ENCODE assay signal across 8 cellular contexts in the genomic region with DNA sequence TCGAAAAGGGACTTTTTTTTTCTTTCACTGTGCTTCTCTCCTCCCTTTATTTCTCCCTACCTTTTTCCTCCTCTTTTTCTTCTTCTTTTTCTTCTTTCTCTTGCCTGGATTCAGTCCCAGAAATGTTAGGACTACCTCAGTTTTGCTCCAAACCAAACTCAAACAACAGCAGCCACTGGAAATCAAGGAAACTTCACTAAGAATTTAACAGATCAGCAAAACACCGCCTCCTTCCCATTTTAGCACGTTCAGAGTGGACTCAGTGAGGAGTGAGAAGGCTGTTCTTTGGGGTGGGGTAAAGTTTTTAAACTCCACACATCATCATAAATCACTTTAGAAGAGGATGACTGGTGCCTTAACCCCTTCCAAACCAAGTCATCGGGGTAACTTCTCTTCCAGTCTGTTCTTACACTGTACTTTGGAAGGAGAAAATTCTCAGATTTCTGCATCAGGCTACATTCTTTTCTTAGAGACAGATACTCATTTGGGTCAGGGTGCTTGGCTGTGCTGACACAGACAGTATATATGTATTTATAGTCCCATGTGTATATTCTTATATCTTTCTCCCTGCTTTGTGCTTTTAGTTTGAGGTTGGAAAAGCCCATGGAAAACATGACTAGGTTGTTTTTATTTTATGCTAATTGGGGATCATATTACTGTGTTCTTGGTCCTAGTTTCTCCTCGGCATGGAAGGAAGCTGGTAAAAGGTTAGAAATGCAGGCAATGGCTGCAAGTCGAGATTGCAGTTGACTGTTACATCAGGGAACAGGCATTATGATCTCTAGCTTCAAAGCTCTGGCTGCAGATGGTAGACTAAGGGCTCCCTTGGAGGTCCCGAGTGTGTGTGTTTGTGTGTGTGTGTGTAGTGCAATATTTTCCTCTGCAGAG. TPM values are rescaled to one million over a fixed set of nuclear protein-coding genes. Genes with fewer than 3 reads are reported as not detected.
DNase-seq lines count a peak whose midpoint lies in the region; ATAC-seq, FAIRE-seq and TF ChIP-seq lines count a peak whose summit lies in the region.

Gene CCDC80 (minus strand): TSS at position 280 of the 888 bp plus-strand sequence. CDS start 1,238 bp downstream, outside the sequence.

- H3K79me2 ChIP-seq in GM23338 (replicated peaks; ENCODE audit: insufficient read depth) = no peaks in the 10 kb centered on the region

- peak in 1 of 2 donors; percentile 71 for TF ChIP-seq POLR2A in sigmoid colon (IDR thresholded peaks at IDR 0.05)

- TF ChIP-seq CTCF in GM23338 (conservative IDR thresholded peaks at IDR 0.05; ENCODE audit: low read depth in 2 of 2) = no peak
- no peak for TF ChIP-seq CTCF in sigmoid colon (IDR thresholded peaks at IDR 0.05)

- peaks cover 4% of the 10 kb centered on the region; the same call in 1 of the 2 replicates for H3K9me2 ChIP-seq in GM23338 (ENCODE audit: insufficient read depth)

- H3K36me3 Mint-ChIP-seq in GM23338 (ENCODE audit: low read depth) = peaks cover 5% of the 10 kb centered on the region; the same call in 1 of the 3 replicates

- no peaks in the 10 kb centered on the region for H3K9me3 ChIP-seq in sigmoid colon

- H3K9me3 Mint-ChIP-seq in GM23338 = no peaks in the 10 kb centered on the region

- intact Hi-C loops in cardiac septum (cut with DNase I) = loop anchor here (5.0 kb wide), 1 partner anchor 59 kb away; no protein-coding TSS in a partner anchor
- intact Hi-C loops in sigmoid colon (cut with DNase I) = loop anchor here (2.0 to 5.0 kb wide), 4 partner anchors 59 to 351 kb away; partner anchors contain the start of gene GTPBP8

- no peaks in the 10 kb centered on the region for H3K36me3 ChIP-seq in GM23338 (ENCODE audit: insufficient read depth)
- no peaks in the 10 kb centered on the region for H3K36me3 ChIP-seq in sigmoid colon

- H3K4me2 ChIP-seq in GM23338 = peak within 1 kb of the TSS; percentile 8; the same call in 1 of the 2 replicates

- H3F3A ChIP-seq in GM23338 (replicated peaks; ENCODE audit: low read depth) = no peaks in the 10 kb centered on the region

- H3K27me3 Mint-ChIP-seq in GM23338 (ENCODE audit: insufficient read depth, low read depth, poor library complexity) = no peaks in the 10 kb centered on the region

- DNase-seq in GM23338 (ENCODE audit: low spot score) (peak; percentile 44), cardiac septum (ENCODE audit: low spot score) (no peak), sigmoid colon (peak; percentile 71), NK-92 (lab: John Stamatoyannopoulos, UW; ENCODE audit: unreplicated experiment) (no peak), middle frontal gyrus (ENCODE audit: extremely low spot score, low spot score) (no peak), GOT3 (lab: John Stamatoyannopoulos, UW) (no peak)

- H3K27me3 ChIP-seq in GM23338 (ENCODE audit: insufficient read depth) (no peaks in the 10 kb centered on the region), sigmoid colon (no peaks in the 10 kb centered on the region)

- H3K27ac ChIP-seq in GM23338 (ENCODE audit: low read depth) (peak within 1 kb of the TSS; percentile 35; the same call in 1 of the 2 replicates), sigmoid colon (peak within 1 kb of the TSS; percentile 80 to 86 (median 84))

- peak; percentile 9 for FAIRE-seq in TTC549 (lab: Jason Lieb, UNC)

- ATAC-seq in GM23338 (peak; percentile 47), GM18870 (IDR thresholded peaks at IDR 0.05; ENCODE audit: unreplicated experiment) (no peak)

- no peak within 1 kb of the TSS for H3K4me3 Mint-ChIP-seq in GM23338

- no peak within 1 kb of the TSS for H3K4me3 ChIP-seq in GM23338
- peak within 1 kb of the TSS; percentile 17 to 51 (median 44) for H3K4me3 ChIP-seq in sigmoid colon

- TF ChIP-seq EP300 in sigmoid colon (IDR thresholded peaks at IDR 0.05) = no peak

- H4K20me1 ChIP-seq in GM23338 (replicated peaks; ENCODE audit: insufficient read depth) = no peaks in the 10 kb centered on the region

- 9 to 22% methylated on average over 7 of the region's 7 CpGs for WGBS in sigmoid colon, 2 donors

- no peak within 1 kb of the TSS for H3K27ac Mint-ChIP-seq in GM23338

- H3K4me1 ChIP-seq in GM23338 (ENCODE audit: insufficient read depth) = peaks cover 36% of the 10 kb centered on the region
- peaks cover 0 to 70% (median 66%) of the 10 kb centered on the region in 4 donors for H3K4me1 ChIP-seq in sigmoid colon

- peaks cover 2% of the 10 kb centered on the region; the same call in 1 of the 3 replicates for H3K4me1 Mint-ChIP-seq in GM23338

- H2AFZ ChIP-seq in GM23338 = peak within 1 kb of the TSS; percentile 11

TF ChIP-seq in GM23338, 12 proteins besides CTCF, POLR2A, EP300 and RAD21 (continues in another document):
- TF ChIP-seq CREB1 (CRISPR knock-in tag; IDR thresholded peaks at IDR 0.05; ENCODE audit: low read depth) (0 out of 2 replicates have a peak, but pooled peaks have one; percentile 10), ZNF114 (CRISPR knock-in tag; IDR thresholded peaks at IDR 0.05) (no peak), EZH2phosphoT487 (IDR thresholded peaks at IDR 0.05; ENCODE audit: unreplicated experiment) (no peak), STAT1 (IDR thresholded peaks at IDR 0.05; ENCODE audit: unreplicated experiment) (no peak), POLR2AphosphoS5 (IDR thresholded peaks at IDR 0.05; ENCODE audit: low read depth) (peak; percentile 85)
- TF ChIP-seq, protein P1, sequence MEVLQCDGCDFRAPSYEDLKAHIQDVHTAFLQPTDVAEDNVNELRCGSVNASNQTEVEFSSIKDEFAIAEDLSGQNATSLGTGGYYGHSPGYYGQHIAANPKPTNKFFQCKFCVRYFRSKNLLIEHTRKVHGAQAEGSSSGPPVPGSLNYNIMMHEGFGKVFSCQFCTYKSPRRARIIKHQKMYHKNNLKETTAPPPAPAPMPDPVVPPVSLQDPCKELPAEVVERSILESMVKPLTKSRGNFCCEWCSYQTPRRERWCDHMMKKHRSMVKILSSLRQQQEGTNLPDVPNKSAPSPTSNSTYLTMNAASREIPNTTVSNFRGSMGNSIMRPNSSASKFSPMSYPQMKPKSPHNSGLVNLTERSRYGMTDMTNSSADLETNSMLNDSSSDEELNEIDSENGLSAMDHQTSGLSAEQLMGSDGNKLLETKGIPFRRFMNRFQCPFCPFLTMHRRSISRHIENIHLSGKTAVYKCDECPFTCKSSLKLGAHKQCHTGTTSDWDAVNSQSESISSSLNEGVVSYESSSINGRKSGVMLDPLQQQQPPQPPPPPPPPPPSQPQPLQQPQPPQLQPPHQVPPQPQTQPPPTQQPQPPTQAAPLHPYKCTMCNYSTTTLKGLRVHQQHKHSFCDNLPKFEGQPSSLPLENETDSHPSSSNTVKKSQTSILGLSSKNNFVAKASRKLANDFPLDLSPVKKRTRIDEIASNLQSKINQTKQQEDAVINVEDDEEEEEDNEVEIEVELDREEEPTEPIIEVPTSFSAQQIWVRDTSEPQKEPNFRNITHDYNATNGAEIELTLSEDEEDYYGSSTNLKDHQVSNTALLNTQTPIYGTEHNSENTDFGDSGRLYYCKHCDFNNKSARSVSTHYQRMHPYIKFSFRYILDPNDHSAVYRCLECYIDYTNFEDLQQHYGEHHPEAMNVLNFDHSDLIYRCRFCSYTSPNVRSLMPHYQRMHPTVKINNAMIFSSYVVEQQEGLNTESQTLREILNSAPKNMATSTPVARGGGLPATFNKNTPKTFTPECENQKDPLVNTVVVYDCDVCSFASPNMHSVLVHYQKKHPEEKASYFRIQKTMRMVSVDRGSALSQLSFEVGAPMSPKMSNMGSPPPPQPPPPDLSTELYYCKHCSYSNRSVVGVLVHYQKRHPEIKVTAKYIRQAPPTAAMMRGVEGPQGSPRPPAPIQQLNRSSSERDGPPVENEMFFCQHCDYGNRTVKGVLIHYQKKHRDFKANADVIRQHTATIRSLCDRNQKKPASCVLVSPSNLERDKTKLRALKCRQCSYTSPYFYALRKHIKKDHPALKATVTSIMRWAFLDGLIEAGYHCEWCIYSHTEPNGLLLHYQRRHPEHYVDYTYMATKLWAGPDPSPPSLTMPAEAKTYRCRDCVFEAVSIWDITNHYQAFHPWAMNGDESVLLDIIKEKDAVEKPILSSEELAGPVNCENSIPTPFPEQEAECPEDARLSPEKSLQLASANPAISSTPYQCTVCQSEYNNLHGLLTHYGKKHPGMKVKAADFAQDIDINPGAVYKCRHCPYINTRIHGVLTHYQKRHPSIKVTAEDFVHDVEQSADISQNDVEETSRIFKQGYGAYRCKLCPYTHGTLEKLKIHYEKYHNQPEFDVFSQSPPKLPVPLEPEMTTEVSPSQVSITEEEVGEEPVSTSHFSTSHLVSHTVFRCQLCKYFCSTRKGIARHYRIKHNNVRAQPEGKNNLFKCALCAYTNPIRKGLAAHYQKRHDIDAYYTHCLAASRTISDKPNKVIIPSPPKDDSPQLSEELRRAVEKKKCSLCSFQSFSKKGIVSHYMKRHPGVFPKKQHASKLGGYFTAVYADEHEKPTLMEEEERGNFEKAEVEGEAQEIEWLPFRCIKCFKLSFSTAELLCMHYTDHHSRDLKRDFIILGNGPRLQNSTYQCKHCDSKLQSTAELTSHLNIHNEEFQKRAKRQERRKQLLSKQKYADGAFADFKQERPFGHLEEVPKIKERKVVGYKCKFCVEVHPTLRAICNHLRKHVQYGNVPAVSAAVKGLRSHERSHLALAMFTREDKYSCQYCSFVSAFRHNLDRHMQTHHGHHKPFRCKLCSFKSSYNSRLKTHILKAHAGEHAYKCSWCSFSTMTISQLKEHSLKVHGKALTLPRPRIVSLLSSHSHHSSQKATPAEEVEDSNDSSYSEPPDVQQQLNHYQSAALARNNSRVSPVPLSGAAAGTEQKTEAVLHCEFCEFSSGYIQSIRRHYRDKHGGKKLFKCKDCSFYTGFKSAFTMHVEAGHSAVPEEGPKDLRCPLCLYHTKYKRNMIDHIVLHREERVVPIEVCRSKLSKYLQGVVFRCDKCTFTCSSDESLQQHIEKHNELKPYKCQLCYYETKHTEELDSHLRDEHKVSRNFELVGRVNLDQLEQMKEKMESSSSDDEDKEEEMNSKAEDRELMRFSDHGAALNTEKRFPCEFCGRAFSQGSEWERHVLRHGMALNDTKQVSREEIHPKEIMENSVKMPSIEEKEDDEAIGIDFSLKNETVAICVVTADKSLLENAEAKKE (CRISPR knock-in tag; IDR thresholded peaks at IDR 0.05) = no peak

RNA-seq across cellular contexts. Expression of gene CCDC80, which starts in this region (rescaled TPM):
- 5.4 and 8.1 TPM in 2 replicates for total RNA-seq in GM23338 (2014; rRNA removed; shearing (Covaris generic))
- polyA plus RNA-seq in GM23338 (2016; fragmentation: Nextera tagmentation; extraction: Ambion mirVana) = 6.0 and 6.7 TPM in 2 replicates
- total RNA-seq in cardiac septum = 122 TPM
- total RNA-seq in sigmoid colon = 100 to 1,000 TPM in 1 of 4 donors, 10 to 100 TPM in 3; 18.8 to 201 (median 43.8) TPM
- 10 to 100 TPM in 2 of 3 donors, 1 to 10 TPM in 1; 1.8 to 30.0 (median 12.1) TPM for polyA plus RNA-seq in sigmoid colon

Comparison
In these comparisons a context has a peak if more than half of its experiments do, and no peak if none do; other contexts are left out.
1. DNase-seq: peak in GM23338 (single experiment) and sigmoid colon (single experiment); none in cardiac septum (single experiment), NK-92 (single experiment), middle frontal gyrus (single experiment) and GOT3 (single experiment).